2 cellular contexts compared by ENCODE assay signal in the genomic region with DNA sequence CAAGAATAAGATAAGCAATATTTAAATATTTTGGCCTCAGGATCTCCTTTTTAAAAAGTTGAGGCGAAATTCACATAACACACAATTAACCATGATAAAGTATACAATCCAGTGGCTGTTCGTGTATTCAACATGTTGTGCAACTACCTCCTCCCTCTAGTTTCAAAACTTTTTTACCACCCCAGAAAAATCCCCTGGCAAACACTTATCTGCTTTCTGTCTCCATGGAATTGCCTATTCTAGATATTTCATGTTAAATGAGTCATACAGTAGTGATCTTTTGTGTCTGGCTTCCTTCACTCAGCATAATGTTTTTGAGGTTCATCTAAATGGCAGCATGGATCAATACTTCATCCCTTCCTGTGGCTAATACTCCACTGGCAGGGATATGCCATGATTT.
TF ChIP-seq lines count a peak whose summit lies in the region.

No MANE protein-coding gene starts in this region.

TF ChIP-seq in liver, 16 proteins besides CTCF, POLR2A, EP300 and RAD21:
- TF ChIP-seq FOXA2 (IDR thresholded peaks at IDR 0.05) (no peak), HNF4G (IDR thresholded peaks at IDR 0.05) (no peak), NR2F2 (IDR thresholded peaks at IDR 0.05) (peak; percentile 17), TAF1 (conservative IDR thresholded peaks at IDR 0.05) (no peak), HNF4A (conservative IDR thresholded peaks at IDR 0.05) (no peak), RXRA (IDR thresholded peaks at IDR 0.05) (no peak), JUND (IDR thresholded peaks at IDR 0.05) (peak; percentile 12 to 52), YY1 (IDR thresholded peaks at IDR 0.05) (no peak), GABPA (IDR thresholded peaks at IDR 0.05 in 1 of 2, conservative IDR thresholded peaks at IDR 0.05 in 1 of 2) (no peak), FOXA1 (IDR thresholded peaks at IDR 0.05) (no peak)
- TF ChIP-seq, protein P1, sequence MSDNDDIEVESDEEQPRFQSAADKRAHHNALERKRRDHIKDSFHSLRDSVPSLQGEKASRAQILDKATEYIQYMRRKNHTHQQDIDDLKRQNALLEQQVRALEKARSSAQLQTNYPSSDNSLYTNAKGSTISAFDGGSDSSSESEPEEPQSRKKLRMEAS (IDR thresholded peaks at IDR 0.05), result no peak
- TF ChIP-seq, protein P2, sequence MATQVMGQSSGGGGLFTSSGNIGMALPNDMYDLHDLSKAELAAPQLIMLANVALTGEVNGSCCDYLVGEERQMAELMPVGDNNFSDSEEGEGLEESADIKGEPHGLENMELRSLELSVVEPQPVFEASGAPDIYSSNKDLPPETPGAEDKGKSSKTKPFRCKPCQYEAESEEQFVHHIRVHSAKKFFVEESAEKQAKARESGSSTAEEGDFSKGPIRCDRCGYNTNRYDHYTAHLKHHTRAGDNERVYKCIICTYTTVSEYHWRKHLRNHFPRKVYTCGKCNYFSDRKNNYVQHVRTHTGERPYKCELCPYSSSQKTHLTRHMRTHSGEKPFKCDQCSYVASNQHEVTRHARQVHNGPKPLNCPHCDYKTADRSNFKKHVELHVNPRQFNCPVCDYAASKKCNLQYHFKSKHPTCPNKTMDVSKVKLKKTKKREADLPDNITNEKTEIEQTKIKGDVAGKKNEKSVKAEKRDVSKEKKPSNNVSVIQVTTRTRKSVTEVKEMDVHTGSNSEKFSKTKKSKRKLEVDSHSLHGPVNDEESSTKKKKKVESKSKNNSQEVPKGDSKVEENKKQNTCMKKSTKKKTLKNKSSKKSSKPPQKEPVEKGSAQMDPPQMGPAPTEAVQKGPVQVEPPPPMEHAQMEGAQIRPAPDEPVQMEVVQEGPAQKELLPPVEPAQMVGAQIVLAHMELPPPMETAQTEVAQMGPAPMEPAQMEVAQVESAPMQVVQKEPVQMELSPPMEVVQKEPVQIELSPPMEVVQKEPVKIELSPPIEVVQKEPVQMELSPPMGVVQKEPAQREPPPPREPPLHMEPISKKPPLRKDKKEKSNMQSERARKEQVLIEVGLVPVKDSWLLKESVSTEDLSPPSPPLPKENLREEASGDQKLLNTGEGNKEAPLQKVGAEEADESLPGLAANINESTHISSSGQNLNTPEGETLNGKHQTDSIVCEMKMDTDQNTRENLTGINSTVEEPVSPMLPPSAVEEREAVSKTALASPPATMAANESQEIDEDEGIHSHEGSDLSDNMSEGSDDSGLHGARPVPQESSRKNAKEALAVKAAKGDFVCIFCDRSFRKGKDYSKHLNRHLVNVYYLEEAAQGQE (IDR thresholded peaks at IDR 0.05), result no peak
- TF ChIP-seq, protein P3, sequence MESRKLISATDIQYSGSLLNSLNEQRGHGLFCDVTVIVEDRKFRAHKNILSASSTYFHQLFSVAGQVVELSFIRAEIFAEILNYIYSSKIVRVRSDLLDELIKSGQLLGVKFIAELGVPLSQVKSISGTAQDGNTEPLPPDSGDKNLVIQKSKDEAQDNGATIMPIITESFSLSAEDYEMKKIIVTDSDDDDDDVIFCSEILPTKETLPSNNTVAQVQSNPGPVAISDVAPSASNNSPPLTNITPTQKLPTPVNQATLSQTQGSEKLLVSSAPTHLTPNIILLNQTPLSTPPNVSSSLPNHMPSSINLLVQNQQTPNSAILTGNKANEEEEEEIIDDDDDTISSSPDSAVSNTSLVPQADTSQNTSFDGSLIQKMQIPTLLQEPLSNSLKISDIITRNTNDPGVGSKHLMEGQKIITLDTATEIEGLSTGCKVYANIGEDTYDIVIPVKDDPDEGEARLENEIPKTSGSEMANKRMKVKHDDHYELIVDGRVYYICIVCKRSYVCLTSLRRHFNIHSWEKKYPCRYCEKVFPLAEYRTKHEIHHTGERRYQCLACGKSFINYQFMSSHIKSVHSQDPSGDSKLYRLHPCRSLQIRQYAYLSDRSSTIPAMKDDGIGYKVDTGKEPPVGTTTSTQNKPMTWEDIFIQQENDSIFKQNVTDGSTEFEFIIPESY (IDR thresholded peaks at IDR 0.05), result no peak
TF ChIP-seq in liver: peak in this region for 2.

TF ChIP-seq in HepG2, 621 proteins besides CTCF, POLR2A, EP300 and RAD21:
- TF ChIP-seq, protein P4, sequence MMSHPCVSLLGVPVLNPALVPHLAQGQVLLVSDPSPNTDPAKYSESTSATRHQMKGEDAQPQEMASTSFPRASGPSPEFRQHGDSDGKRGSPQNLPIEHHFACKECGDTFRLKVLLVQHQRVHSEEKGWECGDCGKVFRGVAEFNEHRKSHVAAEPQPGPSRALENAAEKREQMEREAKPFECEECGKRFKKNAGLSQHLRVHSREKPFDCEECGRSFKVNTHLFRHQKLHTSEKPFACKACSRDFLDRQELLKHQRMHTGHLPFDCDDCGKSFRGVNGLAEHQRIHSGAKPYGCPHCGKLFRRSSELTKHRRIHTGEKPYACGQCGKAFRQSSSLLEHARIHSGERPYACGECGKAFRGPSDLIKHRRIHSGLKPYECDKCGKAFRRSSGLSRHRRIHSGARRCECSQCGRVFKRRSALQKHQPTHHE (CRISPR knock-in tag; IDR thresholded peaks at IDR 0.05; ENCODE audit: borderline replicate concordance), result no peak
- no peak for TF ChIP-seq KLF13 (CRISPR knock-in tag; IDR thresholded peaks at IDR 0.05)
- no peak for TF ChIP-seq GABPA (IDR thresholded peaks at IDR 0.05; ENCODE audit: low read depth, low read length)
- TF ChIP-seq GABPA (CRISPR knock-in tag; IDR thresholded peaks at IDR 0.05; ENCODE audit: low read depth), result no peak
- TF ChIP-seq ZSCAN12 (CRISPR knock-in tag; IDR thresholded peaks at IDR 0.05), result no peak
- TF ChIP-seq ZSCAN20 (CRISPR knock-in tag; IDR thresholded peaks at IDR 0.05; ENCODE audit: borderline replicate concordance), result no peak
- no peak for TF ChIP-seq PHF5A (CRISPR knock-in tag; IDR thresholded peaks at IDR 0.05; ENCODE audit: low read depth, unreplicated experiment)
- TF ChIP-seq ZNF83 (CRISPR knock-in tag; IDR thresholded peaks at IDR 0.05; ENCODE audit: borderline replicate concordance), result no peak
- TF ChIP-seq ZNF598 (CRISPR knock-in tag; IDR thresholded peaks at IDR 0.05; ENCODE audit: borderline replicate concordance), result no peak
- no peak for TF ChIP-seq ZNF496 (CRISPR knock-in tag; IDR thresholded peaks at IDR 0.05; ENCODE audit: insufficient replicate concordance)
- TF ChIP-seq ZEB1 (IDR thresholded peaks at IDR 0.05; ENCODE audit: insufficient replicate concordance, low read depth), result no peak
- TF ChIP-seq, protein P5, sequence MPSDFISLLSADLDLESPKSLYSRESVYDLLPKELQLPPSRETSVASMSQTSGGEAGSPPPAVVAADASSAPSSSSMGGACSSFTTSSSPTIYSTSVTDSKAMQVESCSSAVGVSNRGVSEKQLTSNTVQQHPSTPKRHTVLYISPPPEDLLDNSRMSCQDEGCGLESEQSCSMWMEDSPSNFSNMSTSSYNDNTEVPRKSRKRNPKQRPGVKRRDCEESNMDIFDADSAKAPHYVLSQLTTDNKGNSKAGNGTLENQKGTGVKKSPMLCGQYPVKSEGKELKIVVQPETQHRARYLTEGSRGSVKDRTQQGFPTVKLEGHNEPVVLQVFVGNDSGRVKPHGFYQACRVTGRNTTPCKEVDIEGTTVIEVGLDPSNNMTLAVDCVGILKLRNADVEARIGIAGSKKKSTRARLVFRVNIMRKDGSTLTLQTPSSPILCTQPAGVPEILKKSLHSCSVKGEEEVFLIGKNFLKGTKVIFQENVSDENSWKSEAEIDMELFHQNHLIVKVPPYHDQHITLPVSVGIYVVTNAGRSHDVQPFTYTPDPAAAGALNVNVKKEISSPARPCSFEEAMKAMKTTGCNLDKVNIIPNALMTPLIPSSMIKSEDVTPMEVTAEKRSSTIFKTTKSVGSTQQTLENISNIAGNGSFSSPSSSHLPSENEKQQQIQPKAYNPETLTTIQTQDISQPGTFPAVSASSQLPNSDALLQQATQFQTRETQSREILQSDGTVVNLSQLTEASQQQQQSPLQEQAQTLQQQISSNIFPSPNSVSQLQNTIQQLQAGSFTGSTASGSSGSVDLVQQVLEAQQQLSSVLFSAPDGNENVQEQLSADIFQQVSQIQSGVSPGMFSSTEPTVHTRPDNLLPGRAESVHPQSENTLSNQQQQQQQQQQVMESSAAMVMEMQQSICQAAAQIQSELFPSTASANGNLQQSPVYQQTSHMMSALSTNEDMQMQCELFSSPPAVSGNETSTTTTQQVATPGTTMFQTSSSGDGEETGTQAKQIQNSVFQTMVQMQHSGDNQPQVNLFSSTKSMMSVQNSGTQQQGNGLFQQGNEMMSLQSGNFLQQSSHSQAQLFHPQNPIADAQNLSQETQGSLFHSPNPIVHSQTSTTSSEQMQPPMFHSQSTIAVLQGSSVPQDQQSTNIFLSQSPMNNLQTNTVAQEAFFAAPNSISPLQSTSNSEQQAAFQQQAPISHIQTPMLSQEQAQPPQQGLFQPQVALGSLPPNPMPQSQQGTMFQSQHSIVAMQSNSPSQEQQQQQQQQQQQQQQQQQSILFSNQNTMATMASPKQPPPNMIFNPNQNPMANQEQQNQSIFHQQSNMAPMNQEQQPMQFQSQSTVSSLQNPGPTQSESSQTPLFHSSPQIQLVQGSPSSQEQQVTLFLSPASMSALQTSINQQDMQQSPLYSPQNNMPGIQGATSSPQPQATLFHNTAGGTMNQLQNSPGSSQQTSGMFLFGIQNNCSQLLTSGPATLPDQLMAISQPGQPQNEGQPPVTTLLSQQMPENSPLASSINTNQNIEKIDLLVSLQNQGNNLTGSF (CRISPR knock-in tag; IDR thresholded peaks at IDR 0.05), result no peak
- no peak for TF ChIP-seq ADNP (CRISPR knock-in tag; IDR thresholded peaks at IDR 0.05)
- TF ChIP-seq ZNF788 (CRISPR knock-in tag; IDR thresholded peaks at IDR 0.05; ENCODE audit: borderline replicate concordance), result no peak
- no peak for TF ChIP-seq POLR2AphosphoS2 (IDR thresholded peaks at IDR 0.05; ENCODE audit: low read depth, low read length)
- TF ChIP-seq TAF1 (CRISPR knock-in tag; IDR thresholded peaks at IDR 0.05), result no peak
TF ChIP-seq in HepG2: peak in this region for 0.
